ENCODE assay signal across 14 cellular contexts in genomic region chr11:76606102-76606793, GRCh38.
DNase-seq lines count a peak whose midpoint lies in the region; TF ChIP-seq lines count a peak whose summit lies in the region.
"Had no signal": no experiment of that assay in that cellular context is flagged by ENCODE, and none has a peak within 500 bp of the region (broad histone marks: within the 10 kb centered on the region; RNA-seq: fewer than 3 reads in every experiment).

No MANE protein-coding gene starts in this region.

- H3K36me3 ChIP-seq in adrenal gland (replicated peaks in 1 of 2) (no peaks in the 10 kb centered on the region), muscle layer of colon (ENCODE audit: insufficient read depth, low read length) (no peaks in the 10 kb centered on the region), testis (ENCODE audit: low read depth, missing control alignments) (no peaks in the 10 kb centered on the region)

- no peaks in the 10 kb centered on the region for H3K9me3 ChIP-seq in adrenal gland (replicated peaks in 1 of 3)
- H3K9me3 ChIP-seq in muscle layer of colon (ENCODE audit: low read length): no peaks in the 10 kb centered on the region
- no peaks in the 10 kb centered on the region for H3K9me3 ChIP-seq in testis

- WGBS in adrenal gland, 4 donors: 82 to 87% (median 83%) methylated on average over 23 of the region's 23 CpGs
- WGBS in testis, 2 donors: 53 to 56% methylated on average over 23 of the region's 23 CpGs

- H3K27me3 ChIP-seq in adrenal gland (no peaks in the 10 kb centered on the region), muscle layer of colon (ENCODE audit: control insufficient read depth in 1 of 2, insufficient read depth in 2 of 2, low read length in 2 of 2) (no peaks in the 10 kb centered on the region), testis (no peaks in the 10 kb centered on the region)

- DNase-seq in adrenal gland (peak in 4 of 7 donors; percentile 24 to 52 (median 40)), fibroblast of villous mesenchyme (ENCODE audit: low read depth) (peak; percentile 86), testis (peak; percentile 66), NCI-H82 treated with DMSO at 0.1 percent for 48 hours (lab: John Stamatoyannopoulos, UW; ENCODE audit: unreplicated experiment) (no peak), NCI-H345 (lab: John Stamatoyannopoulos, UW) (no peak)
- DNase-seq in stimulated activated CD4-positive, alpha-beta T cell treated with anti-CD3 and anti-CD28 coated beads, Interleukin-4, amount 100 ng/mL, for 4 hours: no peak
- no peak for DNase-seq in stimulated activated CD4-positive, alpha-beta T cell treated with anti-CD3 and anti-CD28 coated beads, Interleukin-2, amount 100 ng/mL, for 48 hours
- DNase-seq: activated gamma-delta T cell treated with Interleukin-2 at 50 U/mL for 16 hours; CD4-positive, alpha-beta memory T cell; central memory CD4-positive, alpha-beta T cell; midbrain; MV-4-11; T-helper 9 cell had no signal

- TF ChIP-seq POLR2A in adrenal gland (IDR thresholded peaks at IDR 0.05) (no peak), testis (IDR thresholded peaks at IDR 0.05) (no peak)

- H3K4me1 ChIP-seq in adrenal gland (replicated peaks in 1 of 2) (peaks cover 27 to 28% of the 10 kb centered on the region in 2 donors), muscle layer of colon (ENCODE audit: insufficient read depth, low read length) (peaks cover 66% of the 10 kb centered on the region), testis (peaks cover 48% of the 10 kb centered on the region)

- H3K27ac ChIP-seq in adrenal gland: peak overlapping the region in 2 of 5 donors; percentile 17 to 61
- H3K27ac ChIP-seq in muscle layer of colon (ENCODE audit: low read depth, low read length): peak overlapping the region; percentile 4
- H3K27ac ChIP-seq in testis: peak overlapping the region in 1 of 2 donors; percentile 82

- TF ChIP-seq CTCF in adrenal gland (IDR thresholded peaks at IDR 0.05) (no peak), fibroblast of villous mesenchyme (IDR thresholded peaks at IDR 0.05; ENCODE audit: insufficient read depth, low read depth, low read length) (no peak), testis (IDR thresholded peaks at IDR 0.05) (no peak)

- H3K4me3 ChIP-seq in adrenal gland: no peak overlapping the region
- no peak overlapping the region for H3K4me3 ChIP-seq in fibroblast of villous mesenchyme (ENCODE audit: low read depth, low read length)
- H3K4me3 ChIP-seq in muscle layer of colon (ENCODE audit: low read depth in 1 of 2, low read length in 2 of 2): no peak overlapping the region
- H3K4me3 ChIP-seq in testis: no peak overlapping the region

- intact Hi-C loops in adrenal gland (cut with DNase I): no loop called here
- intact Hi-C loops in testis (cut with DNase I; ENCODE audit: low total_unique reads): no loop called here

- H3K9ac ChIP-seq in muscle layer of colon (ENCODE audit: low read length): no peak overlapping the region

Comparison
In these comparisons a context has a peak if more than half of its experiments do, and no peak if none do; other contexts are left out.
1. DNase-seq: peak in adrenal gland (4 of 7), fibroblast of villous mesenchyme (single experiment) and testis (single experiment); none in NCI-H82 treated with DMSO at 0.1 percent for 48 hours (single experiment), stimulated activated CD4-positive, alpha-beta T cell treated with anti-CD3 and anti-CD28 coated beads, Interleukin-4, amount 100 ng/mL, for 4 hours (0 of 2), NCI-H345 (single experiment) and stimulated activated CD4-positive, alpha-beta T cell treated with anti-CD3 and anti-CD28 coated beads, Interleukin-2, amount 100 ng/mL, for 48 hours (0 of 2).